8 cellular contexts compared by ENCODE assay signal in genomic region chr6:106163966-106164877, GRCh38.
DNase-seq lines count a peak whose midpoint lies in the region; ATAC-seq and TF ChIP-seq lines count a peak whose summit lies in the region.

No MANE protein-coding gene starts in this region.

- H3K4me1 ChIP-seq in gastroesophageal sphincter: no peaks in the 10 kb centered on the region

- H3K9me3 Mint-ChIP-seq in endothelial cell (ENCODE audit: unreplicated experiment): no peaks in the 10 kb centered on the region

- peak overlapping the region in 3 of 4 donors; percentile 44 to 61 (median 46) for H3K27ac ChIP-seq in gastroesophageal sphincter

- H3K4me3 ChIP-seq in gastroesophageal sphincter: peak overlapping the region in 1 of 2 donors; percentile 6

- H3K27ac Mint-ChIP-seq in endothelial cell (ENCODE audit: unreplicated experiment): no peak overlapping the region

- DNase-seq in Ammon's horn (ENCODE audit: low spot score) (peak; percentile 67), endothelial cell (ENCODE audit: low spot score) (no peak)
- DNase-seq in activated CD8-positive, alpha-beta memory T cell treated with anti-CD3 and anti-CD28 coated beads, Interleukin-2, amount 50 U/mL, for 24 hours (ENCODE audit: extremely low read depth): peak; percentile 51
- peak; percentile 79 for DNase-seq in stimulated activated CD4-positive, alpha-beta T cell treated with anti-CD3 and anti-CD28 coated beads, Interleukin-15, amount 100 ng/mL, for 24 hours
- no peak for DNase-seq in effector CD4-positive, alpha-beta T cell

- peaks cover 10% of the 10 kb centered on the region for H3K27me3 Mint-ChIP-seq in endothelial cell (ENCODE audit: unreplicated experiment)

- no peaks in the 10 kb centered on the region for H3K27me3 ChIP-seq in gastroesophageal sphincter

- H3K4me1 Mint-ChIP-seq in endothelial cell (ENCODE audit: unreplicated experiment): peaks cover 15% of the 10 kb centered on the region

- H3K36me3 ChIP-seq in gastroesophageal sphincter: no peaks in the 10 kb centered on the region

- TF ChIP-seq CTCF in gastroesophageal sphincter (IDR thresholded peaks at IDR 0.05): no peak
- no peak for TF ChIP-seq CTCF in endothelial cell (IDR thresholded peaks at IDR 0.05; ENCODE audit: unreplicated experiment)

- no peaks in the 10 kb centered on the region for H3K9me3 ChIP-seq in gastroesophageal sphincter

- no peak for TF ChIP-seq EP300 in gastroesophageal sphincter (IDR thresholded peaks at IDR 0.05)

- ATAC-seq in GM19395 (IDR thresholded peaks at IDR 0.05; ENCODE audit: unreplicated experiment) (peak; percentile 52), HG03469 (IDR thresholded peaks at IDR 0.05; ENCODE audit: unreplicated experiment) (peak; percentile 29), gastroesophageal sphincter (peak; percentile 80)

- H3K36me3 Mint-ChIP-seq in endothelial cell (ENCODE audit: low read depth, unreplicated experiment): no peaks in the 10 kb centered on the region

- WGBS in gastroesophageal sphincter (ENCODE audit: low coverage in 1 of 2), 2 donors: 62 to 64% methylated on average over 7 to 9 of the region's 17 CpGs

- no peak for TF ChIP-seq POLR2A in gastroesophageal sphincter (IDR thresholded peaks at IDR 0.05)

- H3K4me3 Mint-ChIP-seq in endothelial cell (ENCODE audit: unreplicated experiment): no peak overlapping the region

Comparison
In these comparisons a context has a peak if more than half of its experiments do, and no peak if none do; other contexts are left out.
1. DNase-seq: peak in Ammon's horn (single experiment), activated CD8-positive, alpha-beta memory T cell treated with anti-CD3 and anti-CD28 coated beads, Interleukin-2, amount 50 U/mL, for 24 hours (single experiment) and stimulated activated CD4-positive, alpha-beta T cell treated with anti-CD3 and anti-CD28 coated beads, Interleukin-15, amount 100 ng/mL, for 24 hours (single experiment); none in effector CD4-positive, alpha-beta T cell (single experiment) and endothelial cell (single experiment).
2. ATAC-seq: peak in every context shown above with its lines; median percentile 80 in gastroesophageal sphincter; 52 in GM19395; 29 in HG03469.